In the genomic region with DNA sequence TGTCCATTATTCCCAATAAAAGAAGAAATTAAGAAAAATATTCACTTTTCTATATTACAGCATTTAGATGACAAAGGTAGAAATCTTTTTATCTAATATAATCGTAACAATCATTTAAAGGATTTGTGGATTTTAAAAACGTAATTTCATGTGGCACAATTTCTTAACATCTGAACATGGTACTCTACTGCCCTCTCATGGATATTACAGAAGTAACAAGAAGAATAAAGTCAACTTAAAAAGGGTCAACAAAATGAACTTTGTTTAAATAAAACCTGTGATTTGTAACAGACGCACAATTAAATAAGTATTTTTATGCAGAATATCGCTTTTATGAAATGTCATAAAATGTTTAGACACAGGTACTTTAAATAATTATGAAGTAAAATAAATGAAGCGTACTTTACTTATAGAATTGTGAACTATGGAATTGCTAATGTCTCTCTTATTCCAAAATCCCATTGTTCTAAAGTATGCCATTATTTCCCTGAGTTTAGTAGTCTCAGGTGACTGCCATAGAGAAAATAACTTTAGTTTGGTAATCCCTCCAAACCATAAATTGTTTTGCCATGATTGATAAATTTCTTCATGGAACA, we compare ENCODE assay signal across 9 cellular contexts.
DNase-seq lines count a peak whose midpoint lies in the region; ATAC-seq and TF ChIP-seq lines count a peak whose summit lies in the region.
"Had no signal": no experiment of that assay in that cellular context is flagged by ENCODE, and none has a peak within 500 bp of the region (broad histone marks: within the 10 kb centered on the region; RNA-seq: fewer than 3 reads in every experiment).

No MANE protein-coding gene starts in this region.

- H3K27me3 Mint-ChIP-seq in activated CD8-positive, alpha-beta memory T cell treated with anti-CD3 and anti-CD28 coated beads, Interleukin-2, amount 10 ng/mL, durations not matched to agents 7 days and 5 days = no peaks in the 10 kb centered on the region

- TF ChIP-seq CTCF in colonic mucosa (IDR thresholded peaks at IDR 0.05) (peak; percentile 46), neural cell (IDR thresholded peaks at IDR 0.05; ENCODE audit: poor library complexity, severe bottlenecking) (peak; percentile 80)

- H3K4me3 Mint-ChIP-seq in activated CD8-positive, alpha-beta memory T cell treated with anti-CD3 and anti-CD28 coated beads, Interleukin-2, amount 10 ng/mL, durations not matched to agents 7 days and 5 days = no peak overlapping the region

- H3K36me3 Mint-ChIP-seq in activated CD8-positive, alpha-beta memory T cell treated with anti-CD3 and anti-CD28 coated beads, Interleukin-2, amount 10 ng/mL, durations not matched to agents 7 days and 5 days = no peaks in the 10 kb centered on the region

- H2AFZ ChIP-seq in neural cell (ENCODE audit: low read depth, low read length) = no peak overlapping the region

- no peaks in the 10 kb centered on the region for H3K79me2 ChIP-seq in neural cell (replicated peaks; ENCODE audit: insufficient read depth, low read length)

- CTCF ChIA-PET in activated CD8-positive, alpha-beta memory T cell treated with anti-CD3 and anti-CD28 coated beads, Interleukin-2, amount 10 ng/mL, durations not matched to agents 7 days and 5 days (lab: Charles Lee) = no interaction called here

- intact Hi-C loops in colonic mucosa (cut with DNase I) = loop anchor here (10.0 kb wide), 1 partner anchor 1773 kb away; no protein-coding TSS in a partner anchor

- DNase-seq in NCI-H1417 (lab: John Stamatoyannopoulos, UW) = peak in 2 of 3 experiments; percentile 28 to 69
- DNase-seq in NCI-H1417 treated with DMSO at 0.1 percent for 48 hours (lab: John Stamatoyannopoulos, UW) = no peak
- peak; percentile 29 to 50 for DNase-seq in NCI-H446 (lab: John Stamatoyannopoulos, UW)
- no peak for DNase-seq in colonic mucosa
- DNase-seq in activated naive CD4-positive, alpha-beta T cell treated with anti-CD3 and anti-CD28 coated beads, Interleukin-2, amount 50 U/mL, for 16 hours = no peak
- no peak for DNase-seq in activated CD8-positive, alpha-beta memory T cell treated with anti-CD3 and anti-CD28 coated beads, Interleukin-2, amount 10 ng/mL, durations not matched to agents 7 days and 5 days

- peak; percentile 90 for TF ChIP-seq RAD21 in neural cell (conservative IDR thresholded peaks at IDR 0.05)

- H3K4me3 ChIP-seq in colonic mucosa (no peak overlapping the region), neural cell (ENCODE audit: low read length) (no peak overlapping the region)
- H3K4me3 ChIP-seq: BLaER1 treated with 17β-estradiol and CSF1 and Interleukin-3, amounts not matched to agents 10 nM and 100 nM had no signal

- TF ChIP-seq EP300 in neural cell (conservative IDR thresholded peaks at IDR 0.05; ENCODE audit: poor library complexity, severe bottlenecking) = no peak

- H3K27ac Mint-ChIP-seq in activated CD8-positive, alpha-beta memory T cell treated with anti-CD3 and anti-CD28 coated beads, Interleukin-2, amount 10 ng/mL, durations not matched to agents 7 days and 5 days = no peak overlapping the region

- no peak for ATAC-seq in activated CD8-positive, alpha-beta memory T cell treated with anti-CD3 and anti-CD28 coated beads, Interleukin-2, amount 10 ng/mL, durations not matched to agents 7 days and 5 days
- ATAC-seq in GM18907 (IDR thresholded peaks at IDR 0.05; ENCODE audit: unreplicated experiment) = no peak

- H3K27me3 ChIP-seq in colonic mucosa = no peaks in the 10 kb centered on the region
- no peaks in the 10 kb centered on the region for H3K27me3 ChIP-seq in neural cell (ENCODE audit: insufficient read depth, low read depth, low read length)
- H3K27me3 ChIP-seq: BLaER1 treated with 17β-estradiol and CSF1 and Interleukin-3, amounts not matched to agents 10 nM and 100 nM had no signal

- H3K4me1 Mint-ChIP-seq in activated CD8-positive, alpha-beta memory T cell treated with anti-CD3 and anti-CD28 coated beads, Interleukin-2, amount 10 ng/mL, durations not matched to agents 7 days and 5 days = no peaks in the 10 kb centered on the region

- no peaks in the 10 kb centered on the region for H3K4me1 ChIP-seq in colonic mucosa

- H3F3A ChIP-seq in neural cell (ENCODE audit: insufficient read depth, low read length, poor library complexity, severe bottlenecking) = no peaks in the 10 kb centered on the region

- no peaks in the 10 kb centered on the region for H3K9me2 ChIP-seq in neural cell (ENCODE audit: insufficient read depth, low read length)

- H3K27ac ChIP-seq in colonic mucosa (no peak overlapping the region), neural cell (ENCODE audit: low read length) (no peak overlapping the region)
- H3K27ac ChIP-seq: BLaER1 treated with 17β-estradiol and CSF1 and Interleukin-3, amounts not matched to agents 10 nM and 100 nM had no signal

- H3K9me3 ChIP-seq in colonic mucosa (no peaks in the 10 kb centered on the region), neural cell (ENCODE audit: low read length) (no peaks in the 10 kb centered on the region)
- H3K9me3 ChIP-seq: BLaER1 treated with 17β-estradiol and CSF1 and Interleukin-3, amounts not matched to agents 10 nM and 100 nM had no signal

- H3K9ac ChIP-seq in colonic mucosa (ENCODE audit: low read depth in 2 of 2, low read length in 2 of 2) (no peak overlapping the region), neural cell (ENCODE audit: low read length) (no peak overlapping the region)
- H3K9ac ChIP-seq: BLaER1 treated with 17β-estradiol and CSF1 and Interleukin-3, amounts not matched to agents 10 nM and 100 nM had no signal

- no peaks in the 10 kb centered on the region for H3K36me3 ChIP-seq in colonic mucosa
- no peaks in the 10 kb centered on the region for H3K36me3 ChIP-seq in neural cell (ENCODE audit: insufficient read depth, low read length)
- H3K36me3 ChIP-seq: BLaER1 treated with 17β-estradiol and CSF1 and Interleukin-3, amounts not matched to agents 10 nM and 100 nM had no signal

- no peaks in the 10 kb centered on the region for H3K9me3 Mint-ChIP-seq in activated CD8-positive, alpha-beta memory T cell treated with anti-CD3 and anti-CD28 coated beads, Interleukin-2, amount 10 ng/mL, durations not matched to agents 7 days and 5 days (ENCODE audit: low read depth)

- no peaks in the 10 kb centered on the region for H4K20me1 ChIP-seq in neural cell (ENCODE audit: insufficient read depth)
- H4K20me1 ChIP-seq: BLaER1 treated with 17β-estradiol and CSF1 and Interleukin-3, amounts not matched to agents 10 nM and 100 nM had no signal

- no peak overlapping the region for H3K4me2 ChIP-seq in neural cell (ENCODE audit: low read length)
- H3K4me2 ChIP-seq: BLaER1 treated with 17β-estradiol and CSF1 and Interleukin-3, amounts not matched to agents 10 nM and 100 nM had no signal

TF ChIP-seq in neural cell, 6 proteins besides CTCF, POLR2A, EP300 and RAD21:
- TF ChIP-seq TAF1 (IDR thresholded peaks at IDR 0.05; ENCODE audit: low read depth) (no peak), SMC3 (conservative IDR thresholded peaks at IDR 0.05; ENCODE audit: poor library complexity) (peak; percentile 89), EZH2 (IDR thresholded peaks at IDR 0.05; ENCODE audit: borderline replicate concordance, insufficient read depth, low read length, poor library complexity, severe bottlenecking) (no peak)

Comparison
In these comparisons a context has a peak if more than half of its experiments do, and no peak if none do; other contexts are left out.
1. DNase-seq: peak in NCI-H1417 (2 of 3) and NCI-H446 (2 of 2); none in NCI-H1417 treated with DMSO at 0.1 percent for 48 hours (single experiment), colonic mucosa (single experiment), activated naive CD4-positive, alpha-beta T cell treated with anti-CD3 and anti-CD28 coated beads, Interleukin-2, amount 50 U/mL, for 16 hours (single experiment) and activated CD8-positive, alpha-beta memory T cell treated with anti-CD3 and anti-CD28 coated beads, Interleukin-2, amount 10 ng/mL, durations not matched to agents 7 days and 5 days (single experiment).